17 cellular contexts compared by ENCODE assay signal in the genomic region with DNA sequence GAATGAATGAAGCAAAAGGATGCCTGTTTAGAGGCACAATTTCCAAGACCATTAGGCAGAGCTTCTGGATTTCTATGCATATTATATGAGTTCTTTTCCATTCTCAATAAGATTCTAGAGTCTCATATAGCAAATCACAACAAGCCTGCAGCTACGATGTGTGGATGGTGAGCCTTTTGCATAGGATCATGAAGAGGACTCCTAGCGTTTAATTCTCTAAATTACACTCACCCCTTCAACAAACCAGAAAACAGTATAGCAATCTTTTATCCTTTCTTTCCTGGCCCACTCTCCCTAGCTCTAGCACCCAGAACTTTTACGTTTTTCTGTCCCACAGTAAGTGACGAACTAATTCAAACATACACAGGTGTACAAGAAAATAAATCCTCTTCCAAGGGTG.
DNase-seq lines count a peak whose midpoint lies in the region; ATAC-seq and TF ChIP-seq lines count a peak whose summit lies in the region.
"Had no signal": no experiment of that assay in that cellular context is flagged by ENCODE, and none has a peak within 500 bp of the region (broad histone marks: within the 10 kb centered on the region; RNA-seq: fewer than 3 reads in every experiment).

No MANE protein-coding gene starts in this region.

- H3K4me1 ChIP-seq in Karpas-422 (ENCODE audit: low read length): no peaks in the 10 kb centered on the region
- H3K4me1 ChIP-seq: Caco-2 had no signal

- H3K9me2 ChIP-seq in Karpas-422 (replicated peaks; ENCODE audit: insufficient read depth, low read length): no peaks in the 10 kb centered on the region

- no peak overlapping the region for H3K4me2 ChIP-seq in Karpas-422 (ENCODE audit: low read depth, low read length, poor library complexity, severe bottlenecking)

- no peak overlapping the region for H3K4me3 ChIP-seq in Karpas-422 (ENCODE audit: low read length)
- H3K4me3 ChIP-seq: GM23248 had no signal

- peak; percentile 25 for TF ChIP-seq CTCF in GM12873 (IDR thresholded peaks at IDR 0.05; ENCODE audit: insufficient read depth, low read depth, low read length, missing control alignments)

- no peak for ATAC-seq in HG03520 (IDR thresholded peaks at IDR 0.05; ENCODE audit: unreplicated experiment)
- ATAC-seq: CD8-positive, alpha-beta T cell; HCT116 had no signal

- peak; percentile 8 to 31 for DNase-seq in SHP77 (lab: John Stamatoyannopoulos, UW)
- DNase-seq in SHP77 treated with DMSO at 0.1 percent for 48 hours (lab: John Stamatoyannopoulos, UW): no peak
- DNase-seq in Karpas-422: peak; percentile 56
- DNase-seq in NOMO-1 (lab: John Stamatoyannopoulos, UW; ENCODE audit: unreplicated experiment in 2 of 2): no peak
- DNase-seq in occipital lobe (lab: John Stamatoyannopoulos, UW): no peak
- DNase-seq: C1 segment of cervical spinal cord; Caco-2; CD4-positive, CD25-positive, alpha-beta regulatory T cell; CD8-positive, alpha-beta T cell; DMS79; EL; GDM1; GM23248; H9 had no signal

- no peak overlapping the region for H3K9ac ChIP-seq in Karpas-422 (ENCODE audit: low read length)
- H3K9ac ChIP-seq: GM23248 had no signal

- H3K27me3 ChIP-seq in Karpas-422 (ENCODE audit: low read length): no peaks in the 10 kb centered on the region

- H3K79me2 ChIP-seq in Karpas-422 (ENCODE audit: low read length): no peaks in the 10 kb centered on the region

- no peak overlapping the region for H2AFZ ChIP-seq in Karpas-422 (ENCODE audit: low read length)
- H2AFZ ChIP-seq: GM23248 had no signal

- no peaks in the 10 kb centered on the region for H3K36me3 ChIP-seq in Karpas-422 (ENCODE audit: insufficient read depth, low read length)

- H3K27ac ChIP-seq in Karpas-422 (ENCODE audit: low read length): no peak overlapping the region
- H3K27ac ChIP-seq: GM23248 had no signal

- no peaks in the 10 kb centered on the region for H4K20me1 ChIP-seq in Karpas-422 (ENCODE audit: insufficient read depth, low read depth, low read length)

- H3K9me3 ChIP-seq in Karpas-422 (ENCODE audit: low read length): no peaks in the 10 kb centered on the region
- H3K9me3 ChIP-seq: Caco-2 had no signal

Comparison
In these comparisons a context has a peak if more than half of its experiments do, and no peak if none do; other contexts are left out.
1. DNase-seq: peak in SHP77 (2 of 2) and Karpas-422 (single experiment); none in SHP77 treated with DMSO at 0.1 percent for 48 hours (single experiment), NOMO-1 (0 of 2) and occipital lobe (single experiment).